In genomic region chr1:12631571-12631970, GRCh38 we compare ENCODE assay signal across 1 cellular context.
TF ChIP-seq lines count a peak whose summit lies in the region.

No MANE protein-coding gene starts in this region.

TF ChIP-seq in H1, 55 proteins besides CTCF, POLR2A, EP300 and RAD21:
- TF ChIP-seq SP4 (IDR thresholded peaks at IDR 0.05; ENCODE audit: low read length), result no peak
- TF ChIP-seq TEAD4 (IDR thresholded peaks at IDR 0.05; ENCODE audit: low read depth, low read length), result no peak
- no peak for TF ChIP-seq E2F6 (IDR thresholded peaks at IDR 0.05)
- TF ChIP-seq GTF2F1 (IDR thresholded peaks at IDR 0.05; ENCODE audit: borderline replicate concordance, low read depth, low read length), result no peak
- no peak for TF ChIP-seq NRF1 (IDR thresholded peaks at IDR 0.05; ENCODE audit: low read depth, low read length)
- TF ChIP-seq GABPA (IDR thresholded peaks at IDR 0.05; ENCODE audit: borderline replicate concordance, insufficient read depth, low read length), result no peak
- TF ChIP-seq SAP30 (IDR thresholded peaks at IDR 0.05; ENCODE audit: insufficient read depth, insufficient replicate concordance, low read length), result no peak
- no peak for TF ChIP-seq SIX5 (IDR thresholded peaks at IDR 0.05; ENCODE audit: low read depth, low read length)
